8 cellular contexts compared by ENCODE assay signal in genomic region chr14:69716483-69717187, GRCh38. TPM values are rescaled to one million over a fixed set of nuclear protein-coding genes. Genes with fewer than 3 reads are reported as not detected.
A peak's percentile ranks its signal among the peaks of the same experiment; 100 is the strongest.
DNase-seq lines count a peak whose midpoint lies in the region; ATAC-seq, FAIRE-seq and TF ChIP-seq lines count a peak whose summit lies in the region.

No MANE protein-coding gene starts in this region.

- TF ChIP-seq POLR2A in GM12892 (IDR thresholded peaks at IDR 0.05; ENCODE audit: low read depth, low read length), result no peak

- H3K4me3 ChIP-seq in right atrium auricular region, result no peak overlapping the region
- peak overlapping the region in 1 of 2 donors; percentile 54 for H3K4me3 ChIP-seq in stomach smooth muscle (ENCODE audit: low read length in 2 of 2)

- H3K27me3 ChIP-seq in right atrium auricular region (no peaks in the 10 kb centered on the region), stomach smooth muscle (ENCODE audit: control insufficient read depth in 1 of 2, insufficient read depth in 2 of 2, low read length in 2 of 2) (no peaks in the 10 kb centered on the region)

- H3K36me3 ChIP-seq in right atrium auricular region (no peaks in the 10 kb centered on the region), stomach smooth muscle (ENCODE audit: control insufficient read depth in 2 of 2, insufficient read depth in 2 of 2, low read length in 2 of 2) (peaks cover under 1 to 2% of the 10 kb centered on the region in 2 donors)

- no peak for TF ChIP-seq CTCF in right atrium auricular region (IDR thresholded peaks at IDR 0.05)

- H3K9me3 ChIP-seq in right atrium auricular region (no peaks in the 10 kb centered on the region), stomach smooth muscle (ENCODE audit: control insufficient read depth in 2 of 2, low read length in 2 of 2) (no peaks in the 10 kb centered on the region)

- no peak for FAIRE-seq in GM12892 (lab: Jason Lieb, UNC)

- H3K4me1 ChIP-seq in right atrium auricular region (peaks cover 0 to 65% of the 10 kb centered on the region in 2 donors), stomach smooth muscle (ENCODE audit: control insufficient read depth, insufficient read depth, low read length) (peaks cover 37% of the 10 kb centered on the region)

- peak; percentile 54 for DNase-seq in Right ventricle myocardium inferior (ENCODE audit: missing footprints)
- no peak for DNase-seq in left ventricle myocardium superior
- DNase-seq in activated effector memory CD4-positive, alpha-beta T cell treated with Interleukin-2 at 50 U/mL for 16 hours, result peak; percentile 25
- no peak for DNase-seq in right atrium auricular region (ENCODE audit: low spot score)
- no peak for DNase-seq in SW 1271 (lab: John Stamatoyannopoulos, UW)
- no peak for DNase-seq in GM12892 (ENCODE audit: insufficient read length)

- H3K27ac ChIP-seq in right atrium auricular region, result peak overlapping the region; percentile 25 to 28
- H3K27ac ChIP-seq in stomach smooth muscle (ENCODE audit: low read length), result peak overlapping the region; percentile 60

- intact Hi-C loops in Right ventricle myocardium inferior (cut with DNase I), result loop anchor here (10.0 kb wide), 1 partner anchor 52 kb away; no protein-coding TSS in a partner anchor
- intact Hi-C loops in left ventricle myocardium superior (cut with micrococcal nuclease), result no loop called here

- ATAC-seq in Right ventricle myocardium inferior (no peak), left ventricle myocardium superior (no peak), HG02884 (IDR thresholded peaks at IDR 0.05; ENCODE audit: unreplicated experiment) (no peak)

- no peak overlapping the region for H3K9ac ChIP-seq in stomach smooth muscle (ENCODE audit: low read length in 2 of 2)

RNA-seq across cellular contexts. Expression of gene SRSF5, which starts 50.3 kb away (rescaled TPM):
- 120 TPM for total RNA-seq in Right ventricle myocardium inferior
- 156 TPM for total RNA-seq in left ventricle myocardium superior
- 100 to 1,000 TPM in 1 of 2 donors, 10 to 100 TPM in 1; 96.8 to 111 TPM for total RNA-seq in right atrium auricular region
- 342 TPM for polyA plus RNA-seq in GM12892 (2012; ENCODE audit: missing spikeins)

Comparison
In these comparisons a context has a peak if more than half of its experiments do, and no peak if none do; other contexts are left out.
1. DNase-seq: peak in Right ventricle myocardium inferior (single experiment) and activated effector memory CD4-positive, alpha-beta T cell treated with Interleukin-2 at 50 U/mL for 16 hours (single experiment); none in left ventricle myocardium superior (single experiment), right atrium auricular region (single experiment), SW 1271 (0 of 2) and GM12892 (single experiment).